Comparison of ENCODE assay signal across 19 cellular contexts in the genomic region with DNA sequence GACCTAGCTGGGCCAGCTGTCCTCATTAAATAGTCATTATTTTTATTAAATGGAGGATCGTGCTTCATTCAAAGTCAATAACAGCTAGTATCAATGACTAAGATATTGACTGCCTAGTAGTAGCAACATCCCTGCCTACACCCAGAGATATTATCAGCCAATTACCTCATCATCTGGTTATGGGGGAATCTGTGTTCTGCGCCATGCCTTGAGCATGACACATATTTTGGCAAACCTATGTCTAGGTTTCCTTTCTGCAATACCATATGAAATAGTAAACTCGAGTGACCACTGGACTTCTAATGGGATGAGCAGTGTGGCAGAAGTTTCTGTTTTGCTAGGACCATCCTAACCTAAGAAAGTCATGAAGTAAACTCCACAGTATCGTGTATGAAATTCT. TPM values are rescaled to one million over a fixed set of nuclear protein-coding genes. Genes with fewer than 3 reads are reported as not detected.
A peak's percentile ranks its signal among the peaks of the same experiment; 100 is the strongest.
DNase-seq lines count a peak whose midpoint lies in the region; ATAC-seq and TF ChIP-seq lines count a peak whose summit lies in the region.
"Had no signal": no experiment of that assay in that cellular context is flagged by ENCODE, and none has a peak within 500 bp of the region (broad histone marks: within the 10 kb centered on the region; RNA-seq: fewer than 3 reads in every experiment).

No MANE protein-coding gene starts in this region.

- H3K27ac ChIP-seq in aorta (ENCODE audit: low read depth in 1 of 2, low read length in 2 of 2): no peak overlapping the region
- no peak overlapping the region for H3K27ac ChIP-seq in A673 (ENCODE audit: low read depth, low read length, poor library complexity, severe bottlenecking)
- H3K27ac ChIP-seq: transverse colon had no signal

- 84 to 89% methylated on average over 4 of the region's 4 CpGs for WGBS in aorta, 2 donors

- TF ChIP-seq CTCF in epithelial cell of esophagus (IDR thresholded peaks at IDR 0.05; ENCODE audit: insufficient read depth, low read depth, low read length, missing control alignments) (no peak), GM13977 (IDR thresholded peaks at IDR 0.05; ENCODE audit: extremely low read depth, insufficient read depth, missing control alignments) (no peak), A673 (conservative IDR thresholded peaks at IDR 0.05; ENCODE audit: low read depth, low read length) (no peak)

- peaks cover 0 to 2% of the 10 kb centered on the region in 2 donors for H3K27me3 ChIP-seq in aorta (ENCODE audit: control insufficient read depth in 1 of 2, insufficient read depth in 2 of 2, low read length in 1 of 2)
- H3K27me3 ChIP-seq in A673 (replicated peaks; ENCODE audit: insufficient read depth, low read depth, low read length, poor library complexity): peaks cover 7% of the 10 kb centered on the region
- H3K27me3 ChIP-seq: transverse colon had no signal

- no peak overlapping the region for H3K4me3 ChIP-seq in epithelial cell of esophagus (ENCODE audit: low read length)
- no peak overlapping the region for H3K4me3 ChIP-seq in aorta (ENCODE audit: low read length in 2 of 2)
- no peak overlapping the region for H3K4me3 ChIP-seq in A673 (ENCODE audit: low read depth, low read length, poor library complexity, severe bottlenecking)
- H3K4me3 ChIP-seq: transverse colon had no signal

- CTCF ChIA-PET in A673 (lab: Charles Lee): no interaction called here

- no TSS peak for BruUV-seq in A673 (replicated peaks; lab: Mats Ljungman, UMichigan)

- intact Hi-C loops in aorta (cut with DNase I): loop anchor here (2.0 to 10.0 kb wide), 2 partner anchors 119 to 715 kb away; no protein-coding TSS in a partner anchor
- intact Hi-C loops in A673 (cut with micrococcal nuclease; ENCODE audit: unreplicated experiment): loop anchor here (5.0 kb wide), 1 partner anchor 713 kb away; no protein-coding TSS in a partner anchor

- ATAC-seq in aorta (ENCODE audit: low FRiP score) (no peak), GM19395 (IDR thresholded peaks at IDR 0.05; ENCODE audit: unreplicated experiment) (no peak)
- ATAC-seq: effector memory CD8-positive, alpha-beta T cell; stimulated activated naive CD8-positive, alpha-beta T cell treated with anti-CD3 and anti-CD28 coated beads, Interleukin-15, Interleukin-2, amounts not matched to agents 100 U/mL and 50 U/mL, for 24 hours had no signal

- POLR2A ChIA-PET in A673 (lab: Charles Lee; ENCODE audit: low non-redundant PET): no interaction called here

- DNase-seq in EL (peak; percentile 75), RPMI7951 (ENCODE audit: low read depth) (peak; percentile 5), epithelial cell of esophagus (ENCODE audit: low read depth) (peak; percentile 18), myocyte (ENCODE audit: low read depth) (peak; percentile 20), aorta (no peak), GM13977 (ENCODE audit: low spot score) (no peak), A673 (ENCODE audit: low spot score) (no peak)
- DNase-seq: activated gamma-delta T cell treated with Interleukin-2 at 50 U/mL for 16 hours; amniotic stem cell; Calu3; effector memory CD8-positive, alpha-beta T cell; foreskin melanocyte; H9; KBM-7; kidney glomerular epithelial cell; NCI-H2029; stimulated activated naive CD8-positive, alpha-beta T cell treated with anti-CD3 and anti-CD28 coated beads, Interleukin-15, Interleukin-2, amounts not matched to agents 100 U/mL and 50 U/mL, for 24 hours; transverse colon had no signal

- in situ Hi-C loops in GM13977 (cut with MboI; ENCODE audit: low pct_unique_long_range_greater_than_20kb, low sequenced_read_pairs, unreplicated experiment): no loop called here

- no peaks in the 10 kb centered on the region for H3K9me3 ChIP-seq in aorta (ENCODE audit: control insufficient read depth, low read length)
- H3K9me3 ChIP-seq in A673 (ENCODE audit: low read depth, low read length, poor library complexity, severe bottlenecking): no peaks in the 10 kb centered on the region
- H3K9me3 ChIP-seq: transverse colon had no signal

- no peaks in the 10 kb centered on the region for H3K4me1 ChIP-seq in aorta (ENCODE audit: control insufficient read depth in 1 of 2, insufficient read depth in 2 of 2, low read length in 2 of 2)
- no peaks in the 10 kb centered on the region for H3K4me1 ChIP-seq in A673 (ENCODE audit: insufficient read depth, low read length, poor library complexity, severe bottlenecking)
- H3K4me1 ChIP-seq: transverse colon had no signal

- H3K36me3 ChIP-seq in aorta (ENCODE audit: control insufficient read depth in 1 of 2, insufficient read depth in 2 of 2, low read length in 1 of 2) (no peaks in the 10 kb centered on the region), A673 (ENCODE audit: insufficient read depth, low read length, poor library complexity, severe bottlenecking) (no peaks in the 10 kb centered on the region)
- H3K36me3 ChIP-seq: transverse colon had no signal

RNA-seq across cellular contexts. Expression of a gene that starts 50.0 kb away (rescaled TPM):
- 3.4 and 4.7 TPM in 2 replicates for total RNA-seq in RPMI7951 (2014; rRNA removed; shearing (Covaris generic))
- total RNA-seq in myocyte (3.7 and 9.1 TPM in 2 replicates), aorta (1 to 10 TPM; 5.7 to 7.2 TPM), A673 (2021) (5.4 and 5.6 TPM in 2 replicates)
- polyA plus RNA-seq in myocyte (2012): 4.1 TPM
- 10 to 100 TPM in 1 of 2 donors, 1 to 10 TPM in 1; 2.8 to 11.2 TPM for polyA plus RNA-seq in aorta

Comparison
In these comparisons a context has a peak if more than half of its experiments do, and no peak if none do; other contexts are left out.
1. DNase-seq: peak in EL (single experiment), RPMI7951 (single experiment), epithelial cell of esophagus (single experiment) and myocyte (single experiment); none in aorta (0 of 2), GM13977 (single experiment) and A673 (single experiment).